1 cellular context compared by ENCODE assay signal in genomic region chr3:128845695-128846491, GRCh38.
TF ChIP-seq lines count a peak whose summit lies in the region.

No MANE protein-coding gene starts in this region.

TF ChIP-seq in K562, 482 proteins besides CTCF, POLR2A, EP300 and RAD21 (continued from another document and continues in another):
- TF ChIP-seq, protein P1, sequence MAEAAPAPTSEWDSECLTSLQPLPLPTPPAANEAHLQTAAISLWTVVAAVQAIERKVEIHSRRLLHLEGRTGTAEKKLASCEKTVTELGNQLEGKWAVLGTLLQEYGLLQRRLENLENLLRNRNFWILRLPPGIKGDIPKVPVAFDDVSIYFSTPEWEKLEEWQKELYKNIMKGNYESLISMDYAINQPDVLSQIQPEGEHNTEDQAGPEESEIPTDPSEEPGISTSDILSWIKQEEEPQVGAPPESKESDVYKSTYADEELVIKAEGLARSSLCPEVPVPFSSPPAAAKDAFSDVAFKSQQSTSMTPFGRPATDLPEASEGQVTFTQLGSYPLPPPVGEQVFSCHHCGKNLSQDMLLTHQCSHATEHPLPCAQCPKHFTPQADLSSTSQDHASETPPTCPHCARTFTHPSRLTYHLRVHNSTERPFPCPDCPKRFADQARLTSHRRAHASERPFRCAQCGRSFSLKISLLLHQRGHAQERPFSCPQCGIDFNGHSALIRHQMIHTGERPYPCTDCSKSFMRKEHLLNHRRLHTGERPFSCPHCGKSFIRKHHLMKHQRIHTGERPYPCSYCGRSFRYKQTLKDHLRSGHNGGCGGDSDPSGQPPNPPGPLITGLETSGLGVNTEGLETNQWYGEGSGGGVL (CRISPR knock-in tag; IDR thresholded peaks at IDR 0.05) = no peak
- TF ChIP-seq BRCA1 (IDR thresholded peaks at IDR 0.05) = no peak
- TF ChIP-seq BRCA1 (CRISPR knock-in tag; IDR thresholded peaks at IDR 0.05) = no peak
- peak; percentile 40 for TF ChIP-seq NFIC (IDR thresholded peaks at IDR 0.05)
- TF ChIP-seq, protein P2, sequence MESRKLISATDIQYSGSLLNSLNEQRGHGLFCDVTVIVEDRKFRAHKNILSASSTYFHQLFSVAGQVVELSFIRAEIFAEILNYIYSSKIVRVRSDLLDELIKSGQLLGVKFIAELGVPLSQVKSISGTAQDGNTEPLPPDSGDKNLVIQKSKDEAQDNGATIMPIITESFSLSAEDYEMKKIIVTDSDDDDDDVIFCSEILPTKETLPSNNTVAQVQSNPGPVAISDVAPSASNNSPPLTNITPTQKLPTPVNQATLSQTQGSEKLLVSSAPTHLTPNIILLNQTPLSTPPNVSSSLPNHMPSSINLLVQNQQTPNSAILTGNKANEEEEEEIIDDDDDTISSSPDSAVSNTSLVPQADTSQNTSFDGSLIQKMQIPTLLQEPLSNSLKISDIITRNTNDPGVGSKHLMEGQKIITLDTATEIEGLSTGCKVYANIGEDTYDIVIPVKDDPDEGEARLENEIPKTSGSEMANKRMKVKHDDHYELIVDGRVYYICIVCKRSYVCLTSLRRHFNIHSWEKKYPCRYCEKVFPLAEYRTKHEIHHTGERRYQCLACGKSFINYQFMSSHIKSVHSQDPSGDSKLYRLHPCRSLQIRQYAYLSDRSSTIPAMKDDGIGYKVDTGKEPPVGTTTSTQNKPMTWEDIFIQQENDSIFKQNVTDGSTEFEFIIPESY (CRISPR knock-in tag; IDR thresholded peaks at IDR 0.05) = peak; percentile 72
- no peak for TF ChIP-seq ZBTB8A (IDR thresholded peaks at IDR 0.05; ENCODE audit: partially characterized antibody)
- no peak for TF ChIP-seq RFX7 (CRISPR knock-in tag; IDR thresholded peaks at IDR 0.05)
- TF ChIP-seq ZNF507 (tag; conservative IDR thresholded peaks at IDR 0.05) = no peak
- TF ChIP-seq ZZZ3 (IDR thresholded peaks at IDR 0.05) = peak; percentile 50; the same call in 1 of the 2 replicates
- TF ChIP-seq ZNF282 (CRISPR knock-in tag; IDR thresholded peaks at IDR 0.05) = no peak
- TF ChIP-seq, protein P3, sequence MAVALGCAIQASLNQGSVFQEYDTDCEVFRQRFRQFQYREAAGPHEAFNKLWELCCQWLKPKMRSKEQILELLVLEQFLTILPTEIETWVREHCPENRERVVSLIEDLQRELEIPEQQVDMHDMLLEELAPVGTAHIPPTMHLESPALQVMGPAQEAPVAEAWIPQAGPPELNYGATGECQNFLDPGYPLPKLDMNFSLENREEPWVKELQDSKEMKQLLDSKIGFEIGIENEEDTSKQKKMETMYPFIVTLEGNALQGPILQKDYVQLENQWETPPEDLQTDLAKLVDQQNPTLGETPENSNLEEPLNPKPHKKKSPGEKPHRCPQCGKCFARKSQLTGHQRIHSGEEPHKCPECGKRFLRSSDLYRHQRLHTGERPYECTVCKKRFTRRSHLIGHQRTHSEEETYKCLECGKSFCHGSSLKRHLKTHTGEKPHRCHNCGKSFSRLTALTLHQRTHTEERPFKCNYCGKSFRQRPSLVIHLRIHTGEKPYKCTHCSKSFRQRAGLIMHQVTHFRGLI (CRISPR knock-in tag; IDR thresholded peaks at IDR 0.05) = no peak
- no peak for TF ChIP-seq U2AF1 (optimal IDR thresholded peaks at IDR 0.05; ENCODE audit: low read depth, low read length)
- no peak for TF ChIP-seq MTA2 (IDR thresholded peaks at IDR 0.05; ENCODE audit: low read depth)
- TF ChIP-seq HCFC1 (IDR thresholded peaks at IDR 0.05; ENCODE audit: low read depth, low read length) = peak; percentile 42; the same call in 1 of the 2 replicates
- TF ChIP-seq ZFP91 (CRISPR knock-in tag; IDR thresholded peaks at IDR 0.05) = no peak
- TF ChIP-seq ETS1 (conservative IDR thresholded peaks at IDR 0.05; ENCODE audit: control insufficient read depth, low read depth, low read length) = no peak
- TF ChIP-seq YBX1 (IDR thresholded peaks at IDR 0.05) = no peak
- no peak for TF ChIP-seq RBM34 (IDR thresholded peaks at IDR 0.05; ENCODE audit: borderline replicate concordance, insufficient read depth, low read length)
- no peak for TF ChIP-seq ARID2 (IDR thresholded peaks at IDR 0.05)
- TF ChIP-seq HMG20B (CRISPR knock-in tag; IDR thresholded peaks at IDR 0.05) = no peak
- TF ChIP-seq FIP1L1 (IDR thresholded peaks at IDR 0.05; ENCODE audit: low read depth, low read length, poor library complexity, severe bottlenecking) = peak; percentile 85
- TF ChIP-seq, protein P4, sequence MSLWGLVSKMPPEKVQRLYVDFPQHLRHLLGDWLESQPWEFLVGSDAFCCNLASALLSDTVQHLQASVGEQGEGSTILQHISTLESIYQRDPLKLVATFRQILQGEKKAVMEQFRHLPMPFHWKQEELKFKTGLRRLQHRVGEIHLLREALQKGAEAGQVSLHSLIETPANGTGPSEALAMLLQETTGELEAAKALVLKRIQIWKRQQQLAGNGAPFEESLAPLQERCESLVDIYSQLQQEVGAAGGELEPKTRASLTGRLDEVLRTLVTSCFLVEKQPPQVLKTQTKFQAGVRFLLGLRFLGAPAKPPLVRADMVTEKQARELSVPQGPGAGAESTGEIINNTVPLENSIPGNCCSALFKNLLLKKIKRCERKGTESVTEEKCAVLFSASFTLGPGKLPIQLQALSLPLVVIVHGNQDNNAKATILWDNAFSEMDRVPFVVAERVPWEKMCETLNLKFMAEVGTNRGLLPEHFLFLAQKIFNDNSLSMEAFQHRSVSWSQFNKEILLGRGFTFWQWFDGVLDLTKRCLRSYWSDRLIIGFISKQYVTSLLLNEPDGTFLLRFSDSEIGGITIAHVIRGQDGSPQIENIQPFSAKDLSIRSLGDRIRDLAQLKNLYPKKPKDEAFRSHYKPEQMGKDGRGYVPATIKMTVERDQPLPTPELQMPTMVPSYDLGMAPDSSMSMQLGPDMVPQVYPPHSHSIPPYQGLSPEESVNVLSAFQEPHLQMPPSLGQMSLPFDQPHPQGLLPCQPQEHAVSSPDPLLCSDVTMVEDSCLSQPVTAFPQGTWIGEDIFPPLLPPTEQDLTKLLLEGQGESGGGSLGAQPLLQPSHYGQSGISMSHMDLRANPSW (CRISPR knock-in tag; IDR thresholded peaks at IDR 0.05) = no peak
- TF ChIP-seq, protein P5, sequence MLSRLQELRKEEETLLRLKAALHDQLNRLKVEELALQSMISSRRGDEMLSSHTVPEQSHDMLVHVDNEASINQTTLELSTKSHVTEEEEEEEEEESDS (CRISPR knock-in tag; IDR thresholded peaks at IDR 0.05) = no peak
- TF ChIP-seq ZNF561 (CRISPR knock-in tag; conservative IDR thresholded peaks at IDR 0.05) = no peak
- TF ChIP-seq ELK1 (CRISPR knock-in tag; IDR thresholded peaks at IDR 0.05) = no peak
- no peak for TF ChIP-seq BCL6 (CRISPR knock-in tag; IDR thresholded peaks at IDR 0.05)
- TF ChIP-seq ETS2 (tag; IDR thresholded peaks at IDR 0.05; ENCODE audit: borderline replicate concordance, poor library complexity, severe bottlenecking) = no peak
- TF ChIP-seq ZNF174 (CRISPR knock-in tag; IDR thresholded peaks at IDR 0.05) = no peak
- no peak for TF ChIP-seq DNMT1 (IDR thresholded peaks at IDR 0.05)
- TF ChIP-seq MECOM (CRISPR knock-in tag; IDR thresholded peaks at IDR 0.05) = no peak
- no peak for TF ChIP-seq SOX6 (IDR thresholded peaks at IDR 0.05)
- TF ChIP-seq TSC22D4 (tag; IDR thresholded peaks at IDR 0.05) = no peak
- no peak for TF ChIP-seq NEUROD1 (IDR thresholded peaks at IDR 0.05; ENCODE audit: borderline replicate concordance, low read depth, low read length, partially characterized antibody)
- TF ChIP-seq, protein P6, sequence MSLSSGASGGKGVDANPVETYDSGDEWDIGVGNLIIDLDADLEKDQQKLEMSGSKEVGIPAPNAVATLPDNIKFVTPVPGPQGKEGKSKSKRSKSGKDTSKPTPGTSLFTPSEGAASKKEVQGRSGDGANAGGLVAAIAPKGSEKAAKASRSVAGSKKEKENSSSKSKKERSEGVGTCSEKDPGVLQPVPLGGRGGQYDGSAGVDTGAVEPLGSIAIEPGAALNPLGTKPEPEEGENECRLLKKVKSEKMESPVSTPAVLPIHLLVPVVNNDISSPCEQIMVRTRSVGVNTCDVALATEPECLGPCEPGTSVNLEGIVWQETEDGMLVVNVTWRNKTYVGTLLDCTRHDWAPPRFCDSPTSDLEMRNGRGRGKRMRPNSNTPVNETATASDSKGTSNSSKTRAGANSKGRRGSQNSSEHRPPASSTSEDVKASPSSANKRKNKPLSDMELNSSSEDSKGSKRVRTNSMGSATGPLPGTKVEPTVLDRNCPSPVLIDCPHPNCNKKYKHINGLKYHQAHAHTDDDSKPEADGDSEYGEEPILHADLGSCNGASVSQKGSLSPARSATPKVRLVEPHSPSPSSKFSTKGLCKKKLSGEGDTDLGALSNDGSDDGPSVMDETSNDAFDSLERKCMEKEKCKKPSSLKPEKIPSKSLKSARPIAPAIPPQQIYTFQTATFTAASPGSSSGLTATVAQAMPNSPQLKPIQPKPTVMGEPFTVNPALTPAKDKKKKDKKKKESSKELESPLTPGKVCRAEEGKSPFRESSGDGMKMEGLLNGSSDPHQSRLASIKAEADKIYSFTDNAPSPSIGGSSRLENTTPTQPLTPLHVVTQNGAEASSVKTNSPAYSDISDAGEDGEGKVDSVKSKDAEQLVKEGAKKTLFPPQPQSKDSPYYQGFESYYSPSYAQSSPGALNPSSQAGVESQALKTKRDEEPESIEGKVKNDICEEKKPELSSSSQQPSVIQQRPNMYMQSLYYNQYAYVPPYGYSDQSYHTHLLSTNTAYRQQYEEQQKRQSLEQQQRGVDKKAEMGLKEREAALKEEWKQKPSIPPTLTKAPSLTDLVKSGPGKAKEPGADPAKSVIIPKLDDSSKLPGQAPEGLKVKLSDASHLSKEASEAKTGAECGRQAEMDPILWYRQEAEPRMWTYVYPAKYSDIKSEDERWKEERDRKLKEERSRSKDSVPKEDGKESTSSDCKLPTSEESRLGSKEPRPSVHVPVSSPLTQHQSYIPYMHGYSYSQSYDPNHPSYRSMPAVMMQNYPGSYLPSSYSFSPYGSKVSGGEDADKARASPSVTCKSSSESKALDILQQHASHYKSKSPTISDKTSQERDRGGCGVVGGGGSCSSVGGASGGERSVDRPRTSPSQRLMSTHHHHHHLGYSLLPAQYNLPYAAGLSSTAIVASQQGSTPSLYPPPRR (CRISPR knock-in tag; IDR thresholded peaks at IDR 0.05; ENCODE audit: borderline replicate concordance) = no peak
- 0 out of 2 replicates have a peak, but pooled peaks have one; percentile 41 for TF ChIP-seq CBX1 (IDR thresholded peaks at IDR 0.05; ENCODE audit: low read depth)
- no peak for TF ChIP-seq SUPT5H (IDR thresholded peaks at IDR 0.05)
- no peak for TF ChIP-seq SNIP1 (IDR thresholded peaks at IDR 0.05; ENCODE audit: low read depth)
- no peak for TF ChIP-seq ZNF707 (CRISPR knock-in tag; conservative IDR thresholded peaks at IDR 0.05)
- TF ChIP-seq ZBTB17 (CRISPR knock-in tag; IDR thresholded peaks at IDR 0.05) = no peak
- no peak for TF ChIP-seq FOXJ2 (tag; IDR thresholded peaks at IDR 0.05)
- TF ChIP-seq NFRKB (IDR thresholded peaks at IDR 0.05; ENCODE audit: low read depth) = no peak
- TF ChIP-seq ZNF184 (CRISPR knock-in tag; IDR thresholded peaks at IDR 0.05) = no peak
- TF ChIP-seq RCOR1 (IDR thresholded peaks at IDR 0.05; ENCODE audit: borderline replicate concordance in 1 of 2, low read depth in 2 of 2, low read length in 2 of 2) = no peak; a peak in 1 of 4 replicates
- TF ChIP-seq, protein P7, sequence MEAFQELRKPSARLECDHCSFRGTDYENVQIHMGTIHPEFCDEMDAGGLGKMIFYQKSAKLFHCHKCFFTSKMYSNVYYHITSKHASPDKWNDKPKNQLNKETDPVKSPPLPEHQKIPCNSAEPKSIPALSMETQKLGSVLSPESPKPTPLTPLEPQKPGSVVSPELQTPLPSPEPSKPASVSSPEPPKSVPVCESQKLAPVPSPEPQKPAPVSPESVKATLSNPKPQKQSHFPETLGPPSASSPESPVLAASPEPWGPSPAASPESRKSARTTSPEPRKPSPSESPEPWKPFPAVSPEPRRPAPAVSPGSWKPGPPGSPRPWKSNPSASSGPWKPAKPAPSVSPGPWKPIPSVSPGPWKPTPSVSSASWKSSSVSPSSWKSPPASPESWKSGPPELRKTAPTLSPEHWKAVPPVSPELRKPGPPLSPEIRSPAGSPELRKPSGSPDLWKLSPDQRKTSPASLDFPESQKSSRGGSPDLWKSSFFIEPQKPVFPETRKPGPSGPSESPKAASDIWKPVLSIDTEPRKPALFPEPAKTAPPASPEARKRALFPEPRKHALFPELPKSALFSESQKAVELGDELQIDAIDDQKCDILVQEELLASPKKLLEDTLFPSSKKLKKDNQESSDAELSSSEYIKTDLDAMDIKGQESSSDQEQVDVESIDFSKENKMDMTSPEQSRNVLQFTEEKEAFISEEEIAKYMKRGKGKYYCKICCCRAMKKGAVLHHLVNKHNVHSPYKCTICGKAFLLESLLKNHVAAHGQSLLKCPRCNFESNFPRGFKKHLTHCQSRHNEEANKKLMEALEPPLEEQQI (IDR thresholded peaks at IDR 0.05) = no peak
- no peak for TF ChIP-seq THAP7 (CRISPR knock-in tag; IDR thresholded peaks at IDR 0.05)
